Comparison of ENCODE assay signal across 15 cellular contexts in the genomic region with DNA sequence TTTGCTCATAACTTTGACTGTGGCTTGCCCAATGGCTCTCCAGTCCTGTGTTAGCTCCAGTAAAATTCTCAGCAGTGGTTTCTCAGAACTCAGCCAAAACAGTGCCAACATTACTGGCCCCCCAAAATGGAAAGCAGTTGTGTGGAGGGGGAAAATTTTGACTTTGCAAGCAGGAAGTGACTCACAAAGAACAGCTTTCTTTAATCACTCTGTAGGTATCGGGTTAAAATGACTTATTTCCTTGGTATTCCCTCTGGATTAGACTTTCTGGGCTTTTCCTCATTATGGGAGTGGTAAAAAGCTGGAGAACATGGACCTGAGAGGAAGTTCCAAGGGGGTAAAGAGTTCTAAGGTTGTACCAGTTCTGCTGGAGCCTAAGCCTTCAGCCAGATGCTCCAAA.
DNase-seq lines count a peak whose midpoint lies in the region; ATAC-seq, FAIRE-seq and TF ChIP-seq lines count a peak whose summit lies in the region.
"Had no signal": no experiment of that assay in that cellular context is flagged by ENCODE, and none has a peak within 500 bp of the region (broad histone marks: within the 10 kb centered on the region; RNA-seq: fewer than 3 reads in every experiment).

No MANE protein-coding gene starts in this region.

- peak; percentile 98 for ATAC-seq in RWPE2 (ENCODE audit: low read depth)
- ATAC-seq in HG02623 (IDR thresholded peaks at IDR 0.05; ENCODE audit: unreplicated experiment), result no peak
- ATAC-seq: natural killer cell treated with Interleukin-12 subunit alpha and Interleukin-12 subunit beta and Interleukin-15 and Interleukin-18, amount 100 ng/mL, for 72 hours; Panc1 had no signal

- H3K27me3 ChIP-seq in RWPE2 (ENCODE audit: insufficient read depth, poor library complexity, severe bottlenecking), result no peaks in the 10 kb centered on the region
- H3K27me3 ChIP-seq: testis had no signal

- DNase-seq in H4 (ENCODE audit: low spot score), result peak; percentile 61
- DNase-seq in RWPE2 (ENCODE audit: low spot score), result no peak
- peak; percentile 97 for DNase-seq in fibroblast of gingiva (ENCODE audit: low read depth)
- DNase-seq in urothelium cell line (ENCODE audit: low spot score), result peak; percentile 33
- no peak for DNase-seq in UCSD-AML1 (lab: John Stamatoyannopoulos, UW; ENCODE audit: unreplicated experiment)
- no peak for DNase-seq in activated naive CD4-positive, alpha-beta T cell treated with anti-CD3 and anti-CD28 coated beads for 36 hours
- DNase-seq: activated CD4-positive, alpha-beta memory T cell treated with anti-CD3 and anti-CD28 coated beads for 36 hours; activated gamma-delta T cell; kidney glomerular epithelial cell; T1000; testis had no signal

- H3K36me3 Mint-ChIP-seq in activated naive CD4-positive, alpha-beta T cell treated with anti-CD3 and anti-CD28 coated beads for 36 hours (ENCODE audit: low read depth), result no peaks in the 10 kb centered on the region
- H3K36me3 Mint-ChIP-seq: activated CD4-positive, alpha-beta memory T cell treated with anti-CD3 and anti-CD28 coated beads for 36 hours had no signal

- intact Hi-C loops in activated naive CD4-positive, alpha-beta T cell treated with anti-CD3 and anti-CD28 coated beads for 36 hours (cut with micrococcal nuclease), result no loop called here

- peak overlapping the region; percentile 86 for H3K27ac ChIP-seq in RWPE2 (ENCODE audit: poor library complexity, severe bottlenecking)
- H3K27ac ChIP-seq: testis had no signal

- H3K4me3 ChIP-seq in RWPE2 (ENCODE audit: severe bottlenecking), result no peak overlapping the region
- H3K4me3 ChIP-seq: testis had no signal

- no peak overlapping the region for H3K4me3 Mint-ChIP-seq in activated naive CD4-positive, alpha-beta T cell treated with anti-CD3 and anti-CD28 coated beads for 36 hours
- H3K4me3 Mint-ChIP-seq: activated CD4-positive, alpha-beta memory T cell treated with anti-CD3 and anti-CD28 coated beads for 36 hours; natural killer cell treated with Interleukin-12 subunit alpha and Interleukin-12 subunit beta and Interleukin-15 and Interleukin-18, amount 100 ng/mL, for 72 hours had no signal

- H3K36me3 ChIP-seq in RWPE2 (ENCODE audit: low read depth), result no peaks in the 10 kb centered on the region

- H3K9me3 ChIP-seq in RWPE2 (ENCODE audit: severe bottlenecking), result no peaks in the 10 kb centered on the region
- H3K9me3 ChIP-seq: testis had no signal

- H3K27ac Mint-ChIP-seq in activated naive CD4-positive, alpha-beta T cell treated with anti-CD3 and anti-CD28 coated beads for 36 hours, result no peak overlapping the region
- H3K27ac Mint-ChIP-seq: activated CD4-positive, alpha-beta memory T cell treated with anti-CD3 and anti-CD28 coated beads for 36 hours; natural killer cell treated with Interleukin-12 subunit alpha and Interleukin-12 subunit beta and Interleukin-15 and Interleukin-18, amount 100 ng/mL, for 72 hours had no signal

- no peak for FAIRE-seq in urothelium cell line (lab: Jason Lieb, UNC)
- FAIRE-seq: colon had no signal

- H3K9me3 Mint-ChIP-seq in activated naive CD4-positive, alpha-beta T cell treated with anti-CD3 and anti-CD28 coated beads for 36 hours, result peaks cover 15% of the 10 kb centered on the region

- CTCF ChIA-PET in activated naive CD4-positive, alpha-beta T cell treated with anti-CD3 and anti-CD28 coated beads for 36 hours (lab: Charles Lee), result no interaction called here

- peaks cover 2% of the 10 kb centered on the region for H3K27me3 Mint-ChIP-seq in activated naive CD4-positive, alpha-beta T cell treated with anti-CD3 and anti-CD28 coated beads for 36 hours (ENCODE audit: low read depth)
- H3K27me3 Mint-ChIP-seq: activated CD4-positive, alpha-beta memory T cell treated with anti-CD3 and anti-CD28 coated beads for 36 hours; natural killer cell treated with Interleukin-12 subunit alpha and Interleukin-12 subunit beta and Interleukin-15 and Interleukin-18, amount 100 ng/mL, for 72 hours had no signal

- H3K4me1 ChIP-seq in RWPE2 (ENCODE audit: insufficient read depth, poor library complexity, severe bottlenecking), result peaks cover 14% of the 10 kb centered on the region
- H3K4me1 ChIP-seq: testis had no signal

- no peak for TF ChIP-seq CTCF in RWPE2 (IDR thresholded peaks at IDR 0.05; ENCODE audit: poor library complexity, severe bottlenecking)

- H3K4me1 Mint-ChIP-seq in activated naive CD4-positive, alpha-beta T cell treated with anti-CD3 and anti-CD28 coated beads for 36 hours (ENCODE audit: low read depth), result no peaks in the 10 kb centered on the region

Comparison
In these comparisons a context has a peak if more than half of its experiments do, and no peak if none do; other contexts are left out.
1. DNase-seq: peak in H4 (single experiment), fibroblast of gingiva (single experiment) and urothelium cell line (single experiment); none in RWPE2 (single experiment), UCSD-AML1 (single experiment) and activated naive CD4-positive, alpha-beta T cell treated with anti-CD3 and anti-CD28 coated beads for 36 hours (single experiment).